Comparison of ENCODE assay signal across 20 cellular contexts in genomic region chr14:101233391-101233790, GRCh38.
DNase-seq lines count a peak whose midpoint lies in the region; ATAC-seq, FAIRE-seq and TF ChIP-seq lines count a peak whose summit lies in the region.
"Had no signal": no experiment of that assay in that cellular context is flagged by ENCODE, and none has a peak within 500 bp of the region (broad histone marks: within the 10 kb centered on the region; RNA-seq: fewer than 3 reads in every experiment).

No MANE protein-coding gene starts in this region.

- H3K4me1 Mint-ChIP-seq in brain (peaks cover 45% of the 10 kb centered on the region), neural progenitor cell (peaks cover 32% of the 10 kb centered on the region)
- H3K4me1 Mint-ChIP-seq: CD4-positive, CD25-positive, alpha-beta regulatory T cell had no signal

- no peak for FAIRE-seq in kidney (lab: Jason Lieb, UNC)
- FAIRE-seq: GM12878 had no signal

- no peak overlapping the region for H3K4me3 ChIP-seq in BLaER1
- H3K4me3 ChIP-seq in kidney (ENCODE audit: low read length in 2 of 2): no peak overlapping the region
- no peak overlapping the region for H3K4me3 ChIP-seq in neural progenitor cell
- no peak overlapping the region for H3K4me3 ChIP-seq in psoas muscle
- H3K4me3 ChIP-seq: GM12878, SJSA1 had no signal

- H3K4me3 Mint-ChIP-seq in brain (no peak overlapping the region), neural progenitor cell (no peak overlapping the region)
- H3K4me3 Mint-ChIP-seq: CD4-positive, CD25-positive, alpha-beta regulatory T cell; IgD-negative memory B cell had no signal

- H4K20me1 ChIP-seq in BLaER1 (no peaks in the 10 kb centered on the region), neural progenitor cell (ENCODE audit: low read depth) (no peaks in the 10 kb centered on the region)

- peaks cover 22% of the 10 kb centered on the region for H3K4me1 ChIP-seq in BLaER1
- H3K4me1 ChIP-seq in kidney (ENCODE audit: control insufficient read depth in 1 of 2, insufficient read depth in 1 of 2, low read depth in 1 of 2, low read length in 2 of 2): no peaks in the 10 kb centered on the region
- H3K4me1 ChIP-seq in neural progenitor cell: peaks cover 21% of the 10 kb centered on the region
- no peaks in the 10 kb centered on the region for H3K4me1 ChIP-seq in psoas muscle
- H3K4me1 ChIP-seq: SJSA1 had no signal

- DNase-seq in kidney (peak; percentile 23), neural progenitor cell (ENCODE audit: low spot score) (no peak), psoas muscle (no peak), hippocampal formation (lab: John Stamatoyannopoulos, UW) (no peak)
- DNase-seq: CD4-positive, CD25-positive, alpha-beta regulatory T cell; COR-L47; DMS79; GOT3; Kasumi-1; NCI-H187; NCI-H446; NCI-H526 had no signal

- 60 to 71% (median 66%) methylated on average over 12 of the region's 12 CpGs for WGBS in psoas muscle, 3 donors

- no peaks in the 10 kb centered on the region for H3K79me2 ChIP-seq in neural progenitor cell (ENCODE audit: low read depth)

- H3K27me3 ChIP-seq in BLaER1: 0 out of 2 replicates have a peak, but pooled peaks cover 6% of the 10 kb centered on the region
- H3K27me3 ChIP-seq in neural progenitor cell: no peaks in the 10 kb centered on the region
- H3K27me3 ChIP-seq in psoas muscle (ENCODE audit: insufficient read depth in 3 of 3, low read length in 2 of 3): peaks cover 0 to 5% (median 0%) of the 10 kb centered on the region in 3 donors
- H3K27me3 ChIP-seq: SJSA1 had no signal

- TF ChIP-seq CTCF in brain (conservative IDR thresholded peaks at IDR 0.05) (no peak), kidney (IDR thresholded peaks at IDR 0.05; ENCODE audit: borderline replicate concordance, extremely low read depth, insufficient read depth) (no peak), neural progenitor cell (IDR thresholded peaks at IDR 0.05) (no peak), psoas muscle (IDR thresholded peaks at IDR 0.05) (no peak)

- no peak overlapping the region for H3K9ac ChIP-seq in BLaER1
- H3K9ac ChIP-seq in kidney (ENCODE audit: low read length in 2 of 2): no peak overlapping the region
- H3K9ac ChIP-seq in neural progenitor cell: no peak overlapping the region

- intact Hi-C loops in kidney (cut with DNase I): no loop called here
- intact Hi-C loops in psoas muscle (cut with DNase I): no loop called here

- peak overlapping the region; percentile 52 for H2AFZ ChIP-seq in neural progenitor cell (replicated peaks)

- H3K4me2 ChIP-seq in BLaER1: peak overlapping the region; percentile 53
- no peak overlapping the region for H3K4me2 ChIP-seq in neural progenitor cell

- H3K9me3 Mint-ChIP-seq in brain (no peaks in the 10 kb centered on the region), neural progenitor cell (no peaks in the 10 kb centered on the region)
- H3K9me3 Mint-ChIP-seq: CD4-positive, CD25-positive, alpha-beta regulatory T cell; IgD-negative memory B cell had no signal

- no peaks in the 10 kb centered on the region for H3K9me3 ChIP-seq in BLaER1
- H3K9me3 ChIP-seq in kidney (ENCODE audit: control insufficient read depth in 1 of 2, low read length in 2 of 2): no peaks in the 10 kb centered on the region
- H3K9me3 ChIP-seq in neural progenitor cell (ENCODE audit: low read depth): no peaks in the 10 kb centered on the region
- no peaks in the 10 kb centered on the region for H3K9me3 ChIP-seq in psoas muscle
- H3K9me3 ChIP-seq: SJSA1 had no signal

- H3K27me3 Mint-ChIP-seq in brain: peaks cover 20% of the 10 kb centered on the region
- H3K27me3 Mint-ChIP-seq in neural progenitor cell (ENCODE audit: insufficient read depth, low read depth): peaks cover 2% of the 10 kb centered on the region

- peak overlapping the region in 4 of 5 experiments; percentile 38 to 97 (median 66) for H3K27ac Mint-ChIP-seq in brain
- H3K27ac Mint-ChIP-seq in neural progenitor cell: no peak overlapping the region
- H3K27ac Mint-ChIP-seq: CD4-positive, CD25-positive, alpha-beta regulatory T cell; IgD-negative memory B cell had no signal

- H3K27ac ChIP-seq in BLaER1: no peak overlapping the region
- H3K27ac ChIP-seq in kidney (ENCODE audit: low read depth in 2 of 2, low read length in 2 of 2): no peak overlapping the region
- no peak overlapping the region for H3K27ac ChIP-seq in neural progenitor cell
- H3K27ac ChIP-seq in psoas muscle: no peak overlapping the region
- H3K27ac ChIP-seq: SJSA1 had no signal

- ATAC-seq in HG03460 (IDR thresholded peaks at IDR 0.05; ENCODE audit: unreplicated experiment) (no peak), psoas muscle (no peak)
- no peak for ATAC-seq in activated CD4-positive, CD25-positive, alpha-beta regulatory T cell treated with anti-CD3 and anti-CD28 coated beads, Interleukin-2, amount 50 U/mL, for 24 hours
- ATAC-seq: GM12878, Right ventricle myocardium inferior had no signal

- no peaks in the 10 kb centered on the region for H3K36me3 Mint-ChIP-seq in brain
- H3K36me3 Mint-ChIP-seq in neural progenitor cell: no peaks in the 10 kb centered on the region
- H3K36me3 Mint-ChIP-seq: CD4-positive, CD25-positive, alpha-beta regulatory T cell; IgD-negative memory B cell had no signal

- no peaks in the 10 kb centered on the region for H3K36me3 ChIP-seq in BLaER1
- no peaks in the 10 kb centered on the region for H3K36me3 ChIP-seq in kidney (ENCODE audit: control insufficient read depth in 1 of 2, insufficient read depth in 2 of 2, low read length in 2 of 2)
- H3K36me3 ChIP-seq in neural progenitor cell: no peaks in the 10 kb centered on the region
- no peaks in the 10 kb centered on the region for H3K36me3 ChIP-seq in psoas muscle (ENCODE audit: insufficient read depth in 1 of 2, low read depth in 1 of 2)
- H3K36me3 ChIP-seq: SJSA1 had no signal

- H3F3A ChIP-seq in neural progenitor cell (ENCODE audit: low read depth): no peaks in the 10 kb centered on the region
